ENCODE assay signal across 8 cellular contexts in genomic region chrX:154372612-154373022, GRCh38. TPM values are rescaled to one million over a fixed set of nuclear protein-coding genes. Genes with fewer than 3 reads are reported as not detected.
DNase-seq lines count a peak whose midpoint lies in the region; ATAC-seq, FAIRE-seq and TF ChIP-seq lines count a peak whose summit lies in the region.

No MANE protein-coding gene starts in this region.

- H3K4me2 ChIP-seq in GM12878 (ENCODE audit: control insufficient read depth, insufficient read depth), result peak overlapping the region; percentile 74

- H3K36me3 Mint-ChIP-seq in CD8-positive, alpha-beta T cell, result peaks cover 17% of the 10 kb centered on the region
- H3K36me3 Mint-ChIP-seq in neural crest cell (ENCODE audit: low read depth), result peaks cover 4% of the 10 kb centered on the region

- peaks cover 25% of the 10 kb centered on the region for H3K4me1 Mint-ChIP-seq in CD8-positive, alpha-beta T cell (ENCODE audit: low read depth)
- H3K4me1 Mint-ChIP-seq in neural crest cell, result peaks cover 6% of the 10 kb centered on the region

- no peak for ATAC-seq in CD8-positive, alpha-beta T cell
- ATAC-seq in HG03460 (IDR thresholded peaks at IDR 0.05; ENCODE audit: unreplicated experiment) (peak; percentile 26), GM12878 (peak; percentile 59), GM21786 (IDR thresholded peaks at IDR 0.05; ENCODE audit: unreplicated experiment) (no peak), HG03196 (IDR thresholded peaks at IDR 0.05; ENCODE audit: unreplicated experiment) (no peak)

- H3K9me3 ChIP-seq in CD8-positive, alpha-beta T cell (ENCODE audit: low read length), result no peaks in the 10 kb centered on the region
- no peaks in the 10 kb centered on the region; the same call in 2 of the 3 replicates for H3K9me3 ChIP-seq in GM12878 (replicated peaks; ENCODE audit: control insufficient read depth, insufficient read depth, low read length)

- no peak for TF ChIP-seq POLR2A in GM12878 (IDR thresholded peaks at IDR 0.05; ENCODE audit: low read depth, low read length)

- H3K4me3 Mint-ChIP-seq in CD8-positive, alpha-beta T cell, result peak overlapping the region; percentile 78
- H3K4me3 Mint-ChIP-seq in neural crest cell, result peak overlapping the region; percentile 83

- no TSS peak for BruUV-seq in GM12878 (replicated peaks; lab: Mats Ljungman, UMichigan)

- H3K27ac Mint-ChIP-seq in CD8-positive, alpha-beta T cell, result peak overlapping the region; percentile 79
- H3K27ac Mint-ChIP-seq in neural crest cell (ENCODE audit: unreplicated experiment), result no peak overlapping the region

- H3K9ac ChIP-seq in GM12878 (ENCODE audit: control insufficient read depth, insufficient read depth, low read length), result peak overlapping the region; percentile 56

- FAIRE-seq in GM12878 (lab: Jason Lieb, UNC), result no peak

- H3K36me3 ChIP-seq in CD8-positive, alpha-beta T cell (ENCODE audit: insufficient read depth, low read length), result peaks cover 8% of the 10 kb centered on the region
- H3K36me3 ChIP-seq in GM12878 (ENCODE audit: control insufficient read depth in 2 of 2, insufficient read depth in 2 of 2, low read length in 1 of 2), result peaks cover 0 to 4% of the 10 kb centered on the region in 2 experiments; a peak in 2 of 4 replicates

- CTCF ChIA-PET in CD8-positive, alpha-beta T cell (lab: Charles Lee), result interaction anchor here (0.8 to 2.5 kb wide), 7 partner anchors 12 to 163 kb away, joined by 3 to 12 read pairs (median 4); no protein-coding TSS in a partner anchor
- CTCF ChIA-PET in GM12878 (lab: Yijun Ruan, JAX), result interaction anchor here (0.7 to 2.0 kb wide), 18 partner anchors 10 to 406 kb away, joined by 3 to 21 read pairs (median 6); partner anchors contain the start of genes ATP6AP1, IKBKG and RPL10

- 18% methylated on average over 5 of the region's 5 CpGs for WGBS in GM12878 (ENCODE audit: insufficient coverage, insufficient replicate concordance, low lambda C conversion rate, missing lambda C conversion rate)

- SMC1A ChIA-PET in GM12878 (lab: Charles Lee; ENCODE audit: uncharacterized antibody, unreplicated experiment), result interaction anchor here (1.5 to 2.0 kb wide), 3 partner anchors 10 to 155 kb away, joined by 7 to 10 read pairs (median 10); partner anchors contain the start of gene RPL10

- H3K27me3 ChIP-seq in CD8-positive, alpha-beta T cell (ENCODE audit: insufficient read depth, low read length), result no peaks in the 10 kb centered on the region
- no peaks in the 10 kb centered on the region for H3K27me3 ChIP-seq in GM12878 (replicated peaks in 1 of 2; ENCODE audit: control insufficient read depth in 2 of 2, insufficient read depth in 2 of 2, low read length in 1 of 2)
- H3K27me3 ChIP-seq in dorsolateral prefrontal cortex, result peaks cover 0 to 57% (median 3%) of the 10 kb centered on the region in 45 donors

- H3K27ac ChIP-seq in CD8-positive, alpha-beta T cell (ENCODE audit: low read depth, low read length), result no peak overlapping the region
- H3K27ac ChIP-seq in GM12878 (ENCODE audit: control insufficient read depth, insufficient read depth), result peak overlapping the region; percentile 58; the same call in 1 of the 2 replicates
- peak overlapping the region in 9 of 59 donors; percentile 22 to 81 (median 65) for H3K27ac ChIP-seq in dorsolateral prefrontal cortex

- H4K20me1 ChIP-seq in GM12878 (ENCODE audit: control insufficient read depth, insufficient read depth), result no peaks in the 10 kb centered on the region

- H2AFZ ChIP-seq in GM12878 (ENCODE audit: control insufficient read depth, low read depth, low read length), result no peak overlapping the region

- no peak overlapping the region for H3K4me3 ChIP-seq in CD8-positive, alpha-beta T cell (ENCODE audit: low read depth, low read length)
- H3K4me3 ChIP-seq in GM12878 (no peak overlapping the region), dorsolateral prefrontal cortex (peak overlapping the region in 4 of 59 donors; percentile 59 to 74 (median 70))

- no peak for TF ChIP-seq RAD21 in GM12878 (IDR thresholded peaks at IDR 0.05; ENCODE audit: insufficient read depth, low read depth, low read length)

- RAD21 ChIA-PET in GM12878 (lab: Charles Lee; ENCODE audit: unreplicated experiment), result interaction anchor here (0.8 to 2.4 kb wide), 5 partner anchors 9 to 161 kb away, joined by 3 to 12 read pairs (median 10); partner anchors contain the start of gene ATP6AP1

- intact Hi-C loops in CD8-positive, alpha-beta T cell (cut with DNase I, micrococcal nuclease), result loop anchor here in 1 of 2 experiments (10.0 kb wide), 1 partner anchor 278 kb away; the partner anchor contains the start of gene MECP2
- intact Hi-C loops in GM12878 (cut with micrococcal nuclease; ENCODE audit: unreplicated experiment), result loop anchor here (2.0 to 10.0 kb wide), 3 partner anchors 52 to 445 kb away; partner anchors contain the start of genes ARHGAP4 and ATP6AP1
- intact Hi-C loops in dorsolateral prefrontal cortex (cut with DNase I), result loop anchor here (5.0 to 10.0 kb wide), 3 partner anchors 160 to 278 kb away; partner anchors contain the start of gene MECP2 (in 1 of the 2)

- H3K79me2 ChIP-seq in GM12878 (ENCODE audit: control insufficient read depth, insufficient read depth, low read length), result peaks cover 33% of the 10 kb centered on the region

- POLR2A ChIA-PET in CD8-positive, alpha-beta T cell (lab: Charles Lee), result interaction anchor here (0.7 to 1.3 kb wide), 3 partner anchors 15 to 161 kb away, joined by 3 to 4 read pairs (median 3); no protein-coding TSS in a partner anchor
- POLR2A ChIA-PET in GM12878 (lab: Charles Lee), result interaction anchor here (1.0 to 1.8 kb wide), 5 partner anchors 26 to 162 kb away, joined by 4 to 7 read pairs (median 5); partner anchors contain the start of genes ATP6AP1, RPL10 and SLC10A3

- in situ Hi-C loops in GM12878 (cut with MboI), result loop anchor here (5.0 kb wide), 1 partner anchor 440 kb away; no protein-coding TSS in a partner anchor

- no peak for TF ChIP-seq EP300 in GM12878 (IDR thresholded peaks at IDR 0.05; ENCODE audit: borderline replicate concordance in 1 of 2, control insufficient read depth in 1 of 2, low read depth in 2 of 2, low read length in 2 of 2)

- H3K27me3 Mint-ChIP-seq in CD8-positive, alpha-beta T cell (ENCODE audit: low read depth), result no peaks in the 10 kb centered on the region
- H3K27me3 Mint-ChIP-seq in neural crest cell (ENCODE audit: low read depth), result peaks cover 8% of the 10 kb centered on the region

- H3K4me1 ChIP-seq in CD8-positive, alpha-beta T cell (ENCODE audit: insufficient read depth, low read length), result peaks cover 41% of the 10 kb centered on the region
- peaks cover 11% of the 10 kb centered on the region for H3K4me1 ChIP-seq in GM12878 (ENCODE audit: control insufficient read depth, insufficient read depth, low read length)

- no peak for TF ChIP-seq CTCF in CD8-positive, alpha-beta T cell (IDR thresholded peaks at IDR 0.05)
- TF ChIP-seq CTCF in GM12878 (IDR thresholded peaks at IDR 0.05 in 2 of 3, conservative IDR thresholded peaks at IDR 0.05 in 1 of 3; ENCODE audit: control insufficient read depth in 2 of 3, extremely low read depth in 1 of 3, insufficient read depth in 1 of 3, low read depth in 3 of 3, low read length in 3 of 3) (no peak), neural crest cell (conservative IDR thresholded peaks at IDR 0.05) (no peak), dorsolateral prefrontal cortex (IDR thresholded peaks at IDR 0.05 in 54 of 56, conservative IDR thresholded peaks at IDR 0.05 in 2 of 56; ENCODE audit: low read depth in 1 of 56, partially characterized antibody in 56 of 56) (no peak)

- no peaks in the 10 kb centered on the region for H3K9me3 Mint-ChIP-seq in CD8-positive, alpha-beta T cell
- H3K9me3 Mint-ChIP-seq in neural crest cell, result no peaks in the 10 kb centered on the region

- DNase-seq in CD8-positive, alpha-beta T cell, result peak in 1 of 7 experiments; percentile 40
- DNase-seq in GM12878 (ENCODE audit: low read depth, low spot score) (peak; percentile 31), neural crest cell (ENCODE audit: low read depth, low spot score) (no peak), dorsolateral prefrontal cortex (no peak)
- DNase-seq in activated CD4-positive, CD25-positive, alpha-beta regulatory T cell (lab: John Stamatoyannopoulos, UW), result no peak

RNA-seq across cellular contexts. Expression of gene FLNA, which starts 1.8 kb away (rescaled TPM):
- total RNA-seq in CD8-positive, alpha-beta T cell, result 1,000 to 10,000 TPM; 1,274 to 1,333 TPM
- total RNA-seq in GM12878 (2013; cell fraction: nucleolus; rRNA removed), result 217 and 245 TPM in 2 replicates
- total RNA-seq in GM12878 (2014; rRNA removed) (379 and 459 TPM in 2 replicates), GM12878 (2014; rRNA removed; fragmentation: Illumina TruSeq; extraction: Trizol) (128 and 137 TPM in 2 replicates), GM12878 (2021) (617 and 643 TPM in 2 replicates), neural crest cell (786 and 809 TPM in 2 replicates), dorsolateral prefrontal cortex (100 to 1,000 TPM in 68 of 120 experiments, 10 to 100 TPM in 52; 48.9 to 557 (median 107) TPM)
- polyA plus RNA-seq in GM12878 (2011; ENCODE audit: low read depth), result 75.8 TPM
- polyA plus RNA-seq in GM12878 (2011; rRNA removed) (22.1 and 56.9 TPM in 2 replicates), GM12878 (2014; fragmentation: Illumina TruSeq; extraction: Trizol) (52.0 and 174 TPM in 2 replicates), GM12878 (2014; fragmentation: Nextera tagmentation; extraction: Ambion mirVana) (10 to 100 TPM in 1 of 2 experiments, 1 to 10 TPM in 1; 5.1 to 30.6 TPM), GM12878 (2014; rRNA removed) (168 and 269 TPM in 2 replicates), GM12878 (2016; fragmentation: Nextera tagmentation; extraction: Ambion mirVana) (100 to 1,000 TPM; 344 to 347 TPM)
- polyA plus RNA-seq in GM12878 (2011; cell fraction: cytosol; rRNA removed), result 101 and 120 TPM in 2 replicates
- 466 and 752 TPM in 2 replicates for polyA plus RNA-seq in GM12878 (2011; cell fraction: nucleus; rRNA removed)
- polyA plus RNA-seq in GM12878 (2012), result 167 and 174 TPM in 2 replicates
- polyA minus RNA-seq in GM12878 (2011; rRNA and poly(A)+ RNA removed), result 385 and 416 TPM in 2 replicates
- polyA minus RNA-seq in GM12878 (2011; cell fraction: cytosol; rRNA and poly(A)+ RNA removed), result 382 and 413 TPM in 2 replicates
- 154 and 358 TPM in 2 replicates for polyA minus RNA-seq in GM12878 (2011; cell fraction: nucleus; rRNA and poly(A)+ RNA removed)

RNA-seq across cellular contexts. Expression of gene EMD, which starts 6.5 kb away (rescaled TPM):
- total RNA-seq in CD8-positive, alpha-beta T cell, result 100 to 1,000 TPM; 176 TPM
- total RNA-seq in GM12878 (2013; cell fraction: nucleolus; rRNA removed), result 11.7 and 14.3 TPM in 2 replicates
- 13.1 and 16.0 TPM in 2 replicates for total RNA-seq in GM12878 (2014; rRNA removed)
- total RNA-seq in GM12878 (2014; rRNA removed; fragmentation: Illumina TruSeq; extraction: Trizol), result 26.7 and 27.1 TPM in 2 replicates
- 58.5 and 59.3 TPM in 2 replicates for total RNA-seq in GM12878 (2021)
- 18.8 TPM for polyA plus RNA-seq in GM12878 (2011; ENCODE audit: low read depth)
- polyA plus RNA-seq in GM12878 (2011; rRNA removed), result 15.3 and 23.3 TPM in 2 replicates
- 29.0 and 36.8 TPM in 2 replicates for polyA plus RNA-seq in GM12878 (2011; cell fraction: cytosol; rRNA removed)
- polyA plus RNA-seq in GM12878 (2011; cell fraction: nucleus; rRNA removed), result 49.6 and 51.9 TPM in 2 replicates
- 48.6 and 64.1 TPM in 2 replicates for polyA plus RNA-seq in GM12878 (2012)
- 63.8 and 83.3 TPM in 2 replicates for polyA plus RNA-seq in GM12878 (2014; fragmentation: Illumina TruSeq; extraction: Trizol)
- polyA plus RNA-seq in GM12878 (2014; fragmentation: Nextera tagmentation; extraction: Ambion mirVana), result 1 to 10 TPM in 1 of 2 experiments, under 1 TPM in 1; 0.76 to 1.9 TPM
- polyA plus RNA-seq in GM12878 (2014; rRNA removed), result 63.9 TPM in 2 replicates
- 100 to 1,000 TPM in 1 of 2 experiments, 10 to 100 TPM in 1; 89.5 to 100 TPM for polyA plus RNA-seq in GM12878 (2016; fragmentation: Nextera tagmentation; extraction: Ambion mirVana)
- polyA minus RNA-seq in GM12878 (2011; rRNA and poly(A)+ RNA removed), result 12.9 and 24.7 TPM in 2 replicates
- 14.8 and 18.7 TPM in 2 replicates for polyA minus RNA-seq in GM12878 (2011; cell fraction: cytosol; rRNA and poly(A)+ RNA removed)
- 12.0 and 16.9 TPM in 2 replicates for polyA minus RNA-seq in GM12878 (2011; cell fraction: nucleus; rRNA and poly(A)+ RNA removed)
- 54.3 and 56.8 TPM in 2 replicates for total RNA-seq in neural crest cell
- total RNA-seq in dorsolateral prefrontal cortex, result 10 to 100 TPM; 21.9 to 72.7 (median 41.5) TPM

RNA-seq across cellular contexts. Expression of gene RPL10, which starts 25.6 kb away (rescaled TPM):
- total RNA-seq in CD8-positive, alpha-beta T cell, result 1,000 to 10,000 TPM; 6,105 to 6,263 TPM
- 600 and 614 TPM in 2 replicates for total RNA-seq in GM12878 (2013; cell fraction: nucleolus; rRNA removed)
- 4,925 and 4,997 TPM in 2 replicates for total RNA-seq in GM12878 (2014; rRNA removed)
- total RNA-seq in GM12878 (2014; rRNA removed; fragmentation: Illumina TruSeq; extraction: Trizol), result 3,759 and 3,772 TPM in 2 replicates
- 4,064 and 4,152 TPM in 2 replicates for total RNA-seq in GM12878 (2021)
- polyA plus RNA-seq in GM12878 (2011; ENCODE audit: low read depth), result 5,001 TPM
- polyA plus RNA-seq in GM12878 (2011; rRNA removed), result 2,618 and 3,504 TPM in 2 replicates
- polyA plus RNA-seq in GM12878 (2011; cell fraction: cytosol; rRNA removed), result 4,504 and 6,793 TPM in 2 replicates
- polyA plus RNA-seq in GM12878 (2011; cell fraction: nucleus; rRNA removed), result 1,382 and 2,108 TPM in 2 replicates
- 6,434 and 6,606 TPM in 2 replicates for polyA plus RNA-seq in GM12878 (2012)
- polyA plus RNA-seq in GM12878 (2014; fragmentation: Illumina TruSeq; extraction: Trizol), result 6,343 and 6,987 TPM in 2 replicates
- 1,000 to 10,000 TPM; 5,383 to 7,222 TPM for polyA plus RNA-seq in GM12878 (2014; fragmentation: Nextera tagmentation; extraction: Ambion mirVana)
- 6,238 and 6,871 TPM in 2 replicates for polyA plus RNA-seq in GM12878 (2014; rRNA removed)
- polyA plus RNA-seq in GM12878 (2016; fragmentation: Nextera tagmentation; extraction: Ambion mirVana), result 1,000 to 10,000 TPM; 1,938 to 2,032 TPM
- polyA minus RNA-seq in GM12878 (2011; rRNA and poly(A)+ RNA removed), result 1,076 and 2,028 TPM in 2 replicates
- 767 and 786 TPM in 2 replicates for polyA minus RNA-seq in GM12878 (2011; cell fraction: cytosol; rRNA and poly(A)+ RNA removed)
- polyA minus RNA-seq in GM12878 (2011; cell fraction: nucleus; rRNA and poly(A)+ RNA removed), result 230 and 289 TPM in 2 replicates
- total RNA-seq in neural crest cell, result 2,853 and 2,857 TPM in 2 replicates
- total RNA-seq in dorsolateral prefrontal cortex, result 1,000 to 10,000 TPM in 1 of 120 experiments, 100 to 1,000 TPM in 119; 412 to 1,036 (median 652) TPM

RNA-seq across cellular contexts. Expression of gene DNASE1L1, which starts 36.4 kb away (rescaled TPM):
- total RNA-seq in CD8-positive, alpha-beta T cell, result 10 to 100 TPM; 19.3 to 19.7 TPM
- total RNA-seq in GM12878 (2013; cell fraction: nucleolus; rRNA removed), result 7.5 and 8.3 TPM in 2 replicates
- total RNA-seq in GM12878 (2014; rRNA removed), result 19.3 and 19.7 TPM in 2 replicates
- 6.4 and 7.3 TPM in 2 replicates for total RNA-seq in GM12878 (2014; rRNA removed; fragmentation: Illumina TruSeq; extraction: Trizol)
- total RNA-seq in GM12878 (2021), result 13.5 and 14.6 TPM in 2 replicates
- 8.7 TPM for polyA plus RNA-seq in GM12878 (2011; ENCODE audit: low read depth)
- 3.1 and 4.4 TPM in 2 replicates for polyA plus RNA-seq in GM12878 (2011; rRNA removed)
- polyA plus RNA-seq in GM12878 (2011; cell fraction: cytosol; rRNA removed), result 6.2 and 9.1 TPM in 2 replicates
- polyA plus RNA-seq in GM12878 (2011; cell fraction: nucleus; rRNA removed), result 9.8 and 11.9 TPM in 2 replicates
- 12.7 and 15.6 TPM in 2 replicates for polyA plus RNA-seq in GM12878 (2012)
- 4.1 and 6.7 TPM in 2 replicates for polyA plus RNA-seq in GM12878 (2014; fragmentation: Illumina TruSeq; extraction: Trizol)
- polyA plus RNA-seq in GM12878 (2014; fragmentation: Nextera tagmentation; extraction: Ambion mirVana), result under 1 TPM; 0.60 to 0.74 TPM
- 20.0 and 22.7 TPM in 2 replicates for polyA plus RNA-seq in GM12878 (2014; rRNA removed)
- 10 to 100 TPM in 1 of 2 experiments, 1 to 10 TPM in 1; 6.9 to 10.9 TPM for polyA plus RNA-seq in GM12878 (2016; fragmentation: Nextera tagmentation; extraction: Ambion mirVana)
- polyA minus RNA-seq in GM12878 (2011; rRNA and poly(A)+ RNA removed), result 3.6 and 4.6 TPM in 2 replicates
- 1.6 and 3.4 TPM in 2 replicates for polyA minus RNA-seq in GM12878 (2011; cell fraction: cytosol; rRNA and poly(A)+ RNA removed)
- polyA minus RNA-seq in GM12878 (2011; cell fraction: nucleus; rRNA and poly(A)+ RNA removed), result 1.5 and 3.7 TPM in 2 replicates
- total RNA-seq in neural crest cell, result 9.3 and 11.5 TPM in 2 replicates
- 10 to 100 TPM in 118 of 120 experiments, 1 to 10 TPM in 2; 8.0 to 29.0 (median 17.4) TPM for total RNA-seq in dorsolateral prefrontal cortex

RNA-seq across cellular contexts. Expression of gene TAFAZZIN, which starts 38.7 kb away (rescaled TPM):
- 10 to 100 TPM; 48.9 to 52.3 TPM for total RNA-seq in CD8-positive, alpha-beta T cell
- 53.3 and 55.8 TPM in 2 replicates for total RNA-seq in GM12878 (2013; cell fraction: nucleolus; rRNA removed)
- total RNA-seq in GM12878 (2014; rRNA removed) (25.3 and 31.3 TPM in 2 replicates), GM12878 (2014; rRNA removed; fragmentation: Illumina TruSeq; extraction: Trizol) (14.2 and 15.3 TPM in 2 replicates), GM12878 (2021) (37.0 and 39.2 TPM in 2 replicates), neural crest cell (45.7 and 47.1 TPM in 2 replicates), dorsolateral prefrontal cortex (100 to 1,000 TPM in 4 of 120 experiments, 10 to 100 TPM in 116; 35.6 to 127 (median 62.3) TPM)
- 19.4 TPM for polyA plus RNA-seq in GM12878 (2011; ENCODE audit: low read depth)
- polyA plus RNA-seq in GM12878 (2011; rRNA removed) (15.7 and 20.0 TPM in 2 replicates), GM12878 (2014; fragmentation: Illumina TruSeq; extraction: Trizol) (21.8 and 22.6 TPM in 2 replicates), GM12878 (2014; fragmentation: Nextera tagmentation; extraction: Ambion mirVana) (1 to 10 TPM in 1 of 2 experiments, under 1 TPM in 1; 0.71 to 1.4 TPM), GM12878 (2014; rRNA removed) (43.1 and 50.4 TPM in 2 replicates), GM12878 (2016; fragmentation: Nextera tagmentation; extraction: Ambion mirVana) (10 to 100 TPM; 25.0 to 31.6 TPM)
- polyA plus RNA-seq in GM12878 (2011; cell fraction: cytosol; rRNA removed), result 27.0 and 29.1 TPM in 2 replicates
- polyA plus RNA-seq in GM12878 (2011; cell fraction: nucleus; rRNA removed), result 183 and 209 TPM in 2 replicates
- 30.8 and 43.7 TPM in 2 replicates for polyA plus RNA-seq in GM12878 (2012)
- 9.9 and 12.2 TPM in 2 replicates for polyA minus RNA-seq in GM12878 (2011; rRNA and poly(A)+ RNA removed)
- 9.1 and 10.7 TPM in 2 replicates for polyA minus RNA-seq in GM12878 (2011; cell fraction: cytosol; rRNA and poly(A)+ RNA removed)
- polyA minus RNA-seq in GM12878 (2011; cell fraction: nucleus; rRNA and poly(A)+ RNA removed), result 26.0 and 36.0 TPM in 2 replicates

Comparison
In these comparisons a context has a peak if more than half of its experiments do, and no peak if none do; other contexts are left out.
1. ATAC-seq: peak in HG03460 (single experiment) and GM12878 (single experiment); none in CD8-positive, alpha-beta T cell (single experiment), GM21786 (single experiment) and HG03196 (single experiment).